In genomic region chr2:186497928-186498327, GRCh38 we compare ENCODE assay signal across 2 cellular contexts.
TF ChIP-seq lines count a peak whose summit lies in the region.

No MANE protein-coding gene starts in this region.

TF ChIP-seq in GM23338, 12 proteins besides CTCF, POLR2A, EP300 and RAD21:
- TF ChIP-seq EZH2phosphoT487 (IDR thresholded peaks at IDR 0.05; ENCODE audit: unreplicated experiment) (no peak), ZNF331 (CRISPR knock-in tag; IDR thresholded peaks at IDR 0.05; ENCODE audit: low read depth) (no peak), POLR2AphosphoS5 (IDR thresholded peaks at IDR 0.05; ENCODE audit: low read depth) (no peak), CREB1 (CRISPR knock-in tag; IDR thresholded peaks at IDR 0.05; ENCODE audit: low read depth) (no peak), REST (IDR thresholded peaks at IDR 0.05; ENCODE audit: unreplicated experiment) (no peak), ZNF114 (CRISPR knock-in tag; IDR thresholded peaks at IDR 0.05) (no peak), STAT1 (IDR thresholded peaks at IDR 0.05; ENCODE audit: unreplicated experiment) (no peak), ZNF462 (CRISPR knock-in tag; IDR thresholded peaks at IDR 0.05) (no peak), JUNB (IDR thresholded peaks at IDR 0.05; ENCODE audit: unreplicated experiment) (no peak), NANOG (IDR thresholded peaks at IDR 0.05; ENCODE audit: borderline replicate concordance) (no peak), EZH2 (IDR thresholded peaks at IDR 0.05; ENCODE audit: low read depth, unreplicated experiment) (no peak), ETS1 (IDR thresholded peaks at IDR 0.05) (no peak)
TF ChIP-seq in GM23338: peak in this region for 0.

TF ChIP-seq in K562, 482 proteins besides CTCF, POLR2A, EP300 and RAD21:
- TF ChIP-seq BRCA1 (IDR thresholded peaks at IDR 0.05) (no peak), BRCA1 (CRISPR knock-in tag; IDR thresholded peaks at IDR 0.05) (no peak), SIN3A (IDR thresholded peaks at IDR 0.05; ENCODE audit: borderline replicate concordance in 2 of 2, control insufficient read depth in 1 of 2, low read depth in 2 of 2, low read length in 2 of 2) (no peak), ZKSCAN8 (CRISPR knock-in tag; IDR thresholded peaks at IDR 0.05) (no peak), WHSC1 (IDR thresholded peaks at IDR 0.05; ENCODE audit: low read length) (peak; percentile 88)
